In the genomic region with DNA sequence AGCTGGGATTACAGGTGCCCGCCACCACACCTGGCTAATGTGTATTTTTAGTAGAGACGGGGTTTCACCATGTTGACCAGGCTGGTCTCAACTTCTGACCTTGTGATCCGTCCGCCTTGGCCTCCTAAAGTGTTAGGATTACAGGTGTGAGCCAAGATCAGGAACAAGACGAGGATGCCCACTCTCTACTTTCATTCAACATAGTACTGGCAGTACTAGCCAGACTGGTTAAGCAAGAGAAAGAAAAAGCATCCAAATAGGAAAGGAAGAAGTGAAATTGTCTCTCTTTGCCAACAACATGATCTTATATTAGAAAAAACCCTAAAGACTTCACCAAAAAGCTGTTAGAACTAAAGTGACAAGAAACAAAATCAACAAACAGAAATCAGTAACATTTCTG, we compare ENCODE assay signal across 16 cellular contexts. TPM values are rescaled to one million over a fixed set of nuclear protein-coding genes. Genes with fewer than 3 reads are reported as not detected.
A peak's percentile ranks its signal among the peaks of the same experiment; 100 is the strongest.
DNase-seq lines count a peak whose midpoint lies in the region; ATAC-seq, FAIRE-seq and TF ChIP-seq lines count a peak whose summit lies in the region.
"Had no signal": no experiment of that assay in that cellular context is flagged by ENCODE, and none has a peak within 500 bp of the region (broad histone marks: within the 10 kb centered on the region; RNA-seq: fewer than 3 reads in every experiment).

No MANE protein-coding gene starts in this region.

- H3K9me3 ChIP-seq in cardiac muscle cell (ENCODE audit: low read depth), result no peaks in the 10 kb centered on the region
- H3K9me3 ChIP-seq in right atrium auricular region, result no peaks in the 10 kb centered on the region
- H3K9me3 ChIP-seq in neuronal stem cell (replicated peaks in 1 of 2; ENCODE audit: control insufficient read depth in 2 of 2, insufficient read depth in 1 of 2, low read depth in 1 of 2, low read length in 2 of 2), result no peaks in the 10 kb centered on the region
- no peaks in the 10 kb centered on the region for H3K9me3 ChIP-seq in psoas muscle
- H3K9me3 ChIP-seq: BLaER1 treated with 17β-estradiol and CSF1 and Interleukin-3, amounts not matched to agents 10 nM and 100 nM; HAP-1 had no signal

- no peak overlapping the region for H3K4me2 ChIP-seq in neuronal stem cell (ENCODE audit: insufficient read depth, low read length, poor library complexity, severe bottlenecking)
- H3K4me2 ChIP-seq: BLaER1 treated with 17β-estradiol and CSF1 and Interleukin-3, amounts not matched to agents 10 nM and 100 nM had no signal

- H3K23ac ChIP-seq in neuronal stem cell (ENCODE audit: low read depth, low read length, poor library complexity), result no peak overlapping the region

- H3K9ac ChIP-seq in neuronal stem cell (ENCODE audit: low read depth, low read length, poor library complexity), result peak overlapping the region; percentile 25
- H3K9ac ChIP-seq: BLaER1 treated with 17β-estradiol and CSF1 and Interleukin-3, amounts not matched to agents 10 nM and 100 nM had no signal

- no peak overlapping the region for H3K14ac ChIP-seq in neuronal stem cell (ENCODE audit: low read length)

- DNase-seq in cardiac muscle cell (ENCODE audit: low read depth in 1 of 2, low spot score in 1 of 2), result no peak
- DNase-seq in right atrium auricular region (ENCODE audit: low spot score), result no peak
- DNase-seq in neuronal stem cell (ENCODE audit: low spot score), result no peak
- no peak for DNase-seq in psoas muscle
- no peak for DNase-seq in GM19239 (ENCODE audit: insufficient read length, low spot score)
- DNase-seq in NCI-H1105 treated with DMSO at 0.1 percent for 48 hours (lab: John Stamatoyannopoulos, UW), result no peak
- DNase-seq: CD8-positive, alpha-beta memory T cell; COR-L47; DMS153; DMS79; GDM1 had no signal

- no peak for FAIRE-seq in GM19239 (lab: Jason Lieb, UNC)

- H3K79me1 ChIP-seq in neuronal stem cell (ENCODE audit: low read depth, low read length), result no peaks in the 10 kb centered on the region

- ATAC-seq in psoas muscle, result no peak
- no peak for ATAC-seq in HG02938 (IDR thresholded peaks at IDR 0.05; ENCODE audit: unreplicated experiment)

- no peak overlapping the region for H2AK5ac ChIP-seq in neuronal stem cell (ENCODE audit: low read depth, low read length)

- no peak overlapping the region for H4K8ac ChIP-seq in neuronal stem cell (ENCODE audit: low read depth, low read length)

- no peak overlapping the region for H2BK12ac ChIP-seq in neuronal stem cell (ENCODE audit: low read length)

- H4K91ac ChIP-seq in neuronal stem cell (ENCODE audit: low read depth, low read length, poor library complexity), result no peak overlapping the region

- H2BK120ac ChIP-seq in neuronal stem cell (ENCODE audit: low read depth, low read length), result no peak overlapping the region

- H2AFZ ChIP-seq in neuronal stem cell (ENCODE audit: low read length), result no peak overlapping the region

- no CpG with 5 or more reads among the region's 5 CpGs for WGBS in neuronal stem cell (ENCODE audit: extremely low coverage in 2 of 2, insufficient read length in 2 of 2, insufficient replicate concordance in 1 of 2), 2 donors
- 47 to 78% (median 62%) methylated on average over 5 of the region's 5 CpGs for WGBS in psoas muscle, 3 donors

- H3K4me3 ChIP-seq in cardiac muscle cell, result no peak overlapping the region
- no peak overlapping the region for H3K4me3 ChIP-seq in right atrium auricular region
- no peak overlapping the region for H3K4me3 ChIP-seq in neuronal stem cell (ENCODE audit: low read length in 2 of 2)
- H3K4me3 ChIP-seq in psoas muscle, result no peak overlapping the region
- H3K4me3 ChIP-seq: BLaER1 treated with 17β-estradiol and CSF1 and Interleukin-3, amounts not matched to agents 10 nM and 100 nM; HAP-1 had no signal

- H3K27me3 ChIP-seq in cardiac muscle cell (no peaks in the 10 kb centered on the region), right atrium auricular region (no peaks in the 10 kb centered on the region), neuronal stem cell (ENCODE audit: control insufficient read depth in 3 of 3, insufficient read depth in 3 of 3, low read depth in 1 of 3, low read length in 3 of 3) (no peaks in the 10 kb centered on the region), psoas muscle (ENCODE audit: insufficient read depth in 3 of 3, low read length in 2 of 3) (no peaks in the 10 kb centered on the region)
- H3K27me3 ChIP-seq: BLaER1 treated with 17β-estradiol and CSF1 and Interleukin-3, amounts not matched to agents 10 nM and 100 nM had no signal

- H2BK15ac ChIP-seq in neuronal stem cell (ENCODE audit: low read length), result no peak overlapping the region

- no peaks in the 10 kb centered on the region for H3K4me1 ChIP-seq in cardiac muscle cell (ENCODE audit: low read depth)
- H3K4me1 ChIP-seq in right atrium auricular region, result no peaks in the 10 kb centered on the region
- H3K4me1 ChIP-seq in neuronal stem cell (ENCODE audit: control insufficient read depth in 2 of 2, insufficient read depth in 1 of 2, low read depth in 1 of 2, low read length in 2 of 2), result no peaks in the 10 kb centered on the region
- no peaks in the 10 kb centered on the region for H3K4me1 ChIP-seq in psoas muscle
- H3K4me1 ChIP-seq: HAP-1 had no signal

- H3K4ac ChIP-seq in neuronal stem cell (ENCODE audit: low read length), result no peak overlapping the region

- no peak for TF ChIP-seq CTCF in cardiac muscle cell (IDR thresholded peaks at IDR 0.05; ENCODE audit: low read depth, low read length)
- no peak for TF ChIP-seq CTCF in right atrium auricular region (IDR thresholded peaks at IDR 0.05)
- no peak for TF ChIP-seq CTCF in VCaP (conservative IDR thresholded peaks at IDR 0.05)
- TF ChIP-seq CTCF in psoas muscle (IDR thresholded peaks at IDR 0.05), result no peak

- H3K18ac ChIP-seq in neuronal stem cell (ENCODE audit: low read length), result no peak overlapping the region

- no peak overlapping the region for H2BK5ac ChIP-seq in neuronal stem cell (ENCODE audit: low read length)

- peaks cover 15% of the 10 kb centered on the region for H3K36me3 ChIP-seq in cardiac muscle cell
- H3K36me3 ChIP-seq in right atrium auricular region, result peaks cover 26% of the 10 kb centered on the region
- peaks cover 13 to 33% of the 10 kb centered on the region in 2 donors for H3K36me3 ChIP-seq in neuronal stem cell (replicated peaks in 1 of 2; ENCODE audit: control insufficient read depth in 2 of 2, insufficient read depth in 2 of 2, low read length in 2 of 2)
- peaks cover 0 to 31% of the 10 kb centered on the region in 2 donors for H3K36me3 ChIP-seq in psoas muscle (ENCODE audit: insufficient read depth in 1 of 2, low read depth in 1 of 2)

- intact Hi-C loops in psoas muscle (cut with DNase I), result no loop called here

- H3K27ac ChIP-seq in cardiac muscle cell, result peak overlapping the region; percentile 64
- no peak overlapping the region for H3K27ac ChIP-seq in right atrium auricular region
- peak overlapping the region; percentile 7 for H3K27ac ChIP-seq in VCaP
- no peak overlapping the region for H3K27ac ChIP-seq in neuronal stem cell (replicated peaks; ENCODE audit: low read length)
- no peak overlapping the region for H3K27ac ChIP-seq in psoas muscle
- H3K27ac ChIP-seq: BLaER1 treated with 17β-estradiol and CSF1 and Interleukin-3, amounts not matched to agents 10 nM and 100 nM; HL-60 had no signal

RNA-seq across cellular contexts. Expression of a gene that starts 7.4 kb away (rescaled TPM):
- 93.3 and 136 TPM in 2 replicates for total RNA-seq in cardiac muscle cell
- 177 and 209 TPM in 2 replicates for polyA plus RNA-seq in cardiac muscle cell
- total RNA-seq in right atrium auricular region, result 10 to 100 TPM; 33.6 to 74.4 TPM
- 9.8 TPM for polyA plus RNA-seq in neuronal stem cell (2013, experiment 1 of 2)
- 9.3 TPM for polyA plus RNA-seq in neuronal stem cell (2013, experiment 2 of 2)
- total RNA-seq in psoas muscle, result 100 to 1,000 TPM in 1 of 4 donors, 10 to 100 TPM in 3; 81.6 to 109 (median 90.0) TPM
- polyA plus RNA-seq in psoas muscle, result 100 to 1,000 TPM in 1 of 3 donors, 10 to 100 TPM in 2; 56.0 to 116 (median 84.9) TPM

RNA-seq across cellular contexts. Expression of a gene that starts 18.7 kb away (rescaled TPM):
- total RNA-seq in cardiac muscle cell (20.2 and 24.2 TPM in 2 replicates), right atrium auricular region (10 to 100 TPM in 1 of 2 donors, 1 to 10 TPM in 1; 8.5 to 11.6 TPM), psoas muscle (10 to 100 TPM; 13.3 to 33.0 (median 20.6) TPM)
- polyA plus RNA-seq in cardiac muscle cell (32.1 and 52.1 TPM in 2 replicates), psoas muscle (10 to 100 TPM in 2 of 3 donors, 1 to 10 TPM in 1; 9.5 to 18.3 (median 13.3) TPM)
- polyA plus RNA-seq in neuronal stem cell (2013, experiment 1 of 2), result 14.3 TPM
- 13.9 TPM for polyA plus RNA-seq in neuronal stem cell (2013, experiment 2 of 2)

RNA-seq across cellular contexts. Expression of a gene that starts 23.8 kb away (rescaled TPM):
- total RNA-seq in cardiac muscle cell (24.6 and 26.6 TPM in 2 replicates), right atrium auricular region (10 to 100 TPM; 14.2 to 17.1 TPM), psoas muscle (10 to 100 TPM; 14.4 to 17.5 (median 15.8) TPM)
- polyA plus RNA-seq in cardiac muscle cell (33.4 and 39.4 TPM in 2 replicates), psoas muscle (10 to 100 TPM; 11.8 to 25.1 (median 15.3) TPM)
- polyA plus RNA-seq in neuronal stem cell (2013, experiment 1 of 2), result 14.4 TPM
- 14.4 TPM for polyA plus RNA-seq in neuronal stem cell (2013, experiment 2 of 2)

RNA-seq across cellular contexts. Expression of a gene that starts 39.1 kb away (rescaled TPM):
- total RNA-seq in cardiac muscle cell, result 89.6 and 94.1 TPM in 2 replicates
- polyA plus RNA-seq in cardiac muscle cell, result 74.1 and 84.7 TPM in 2 replicates
- 10 to 100 TPM; 61.6 to 72.6 TPM for total RNA-seq in right atrium auricular region
- 19.6 TPM for polyA plus RNA-seq in neuronal stem cell (2013, experiment 1 of 2)
- 19.4 TPM for polyA plus RNA-seq in neuronal stem cell (2013, experiment 2 of 2)
- total RNA-seq in psoas muscle, result 10 to 100 TPM; 40.3 to 67.2 (median 65.0) TPM
- polyA plus RNA-seq in psoas muscle, result 10 to 100 TPM; 15.2 to 54.8 (median 30.8) TPM

Comparison
In these comparisons a context has a peak if more than half of its experiments do, and no peak if none do; other contexts are left out.
1. H3K27ac ChIP-seq: peak in cardiac muscle cell (single experiment) and VCaP (single experiment); none in right atrium auricular region (0 of 2), neuronal stem cell (single experiment) and psoas muscle (single experiment).